In the genomic region with DNA sequence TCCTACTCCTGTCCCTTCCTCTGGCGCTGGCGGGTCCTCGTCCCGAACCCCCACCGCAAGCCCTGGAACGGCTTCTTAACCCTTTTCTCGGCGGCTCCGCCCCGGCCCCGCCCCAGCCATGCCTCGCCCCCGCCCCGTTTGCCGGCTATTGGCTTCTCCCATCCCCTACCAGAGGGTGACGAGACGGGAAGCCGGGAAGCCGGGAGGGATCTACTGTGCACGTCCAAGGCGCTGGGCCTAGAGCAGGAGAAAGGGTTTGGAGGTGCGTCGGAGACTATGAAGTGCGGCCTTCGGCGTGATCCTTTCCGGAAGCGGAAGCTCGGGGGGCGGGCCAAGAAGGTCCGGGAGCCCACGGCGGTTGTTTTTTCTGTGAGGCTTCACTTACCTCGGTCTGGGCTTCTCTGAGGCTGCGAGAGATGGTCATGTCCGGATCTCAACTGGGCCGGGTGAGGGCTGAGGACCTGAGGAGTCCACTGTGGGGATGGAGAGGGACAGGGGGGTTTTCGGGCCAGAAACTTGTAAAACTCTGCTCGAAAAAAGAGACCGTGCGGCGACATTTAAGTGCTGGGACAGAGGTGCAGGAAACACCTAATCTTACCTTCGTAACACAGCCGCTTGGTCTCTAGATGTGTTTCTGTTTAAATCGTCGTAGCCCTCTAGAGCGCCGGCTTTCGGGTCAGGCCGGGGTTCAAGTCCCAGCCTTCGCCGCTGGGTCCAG, we compare ENCODE assay signal across 8 cellular contexts. TPM values are rescaled to one million over a fixed set of nuclear protein-coding genes. Genes with fewer than 3 reads are reported as not detected.
DNase-seq lines count a peak whose midpoint lies in the region; ATAC-seq and TF ChIP-seq lines count a peak whose summit lies in the region.

No MANE protein-coding gene starts in this region.

- peak; percentile 91 for ATAC-seq in HG02981 (IDR thresholded peaks at IDR 0.05; ENCODE audit: unreplicated experiment)
- ATAC-seq in lower lobe of right lung = peak; percentile 99

- H3K27ac ChIP-seq in ectodermal cell (ENCODE audit: insufficient read depth, low read depth, low read length, poor library complexity, severe bottlenecking) = no peak overlapping the region
- H3K27ac ChIP-seq in lower lobe of right lung = peak overlapping the region; percentile 81

- 44 to 46% methylated on average over 52 of the region's 52 CpGs for WGBS in ectodermal cell, 2 experiments

- H3K4me1 ChIP-seq in ectodermal cell (ENCODE audit: control insufficient read depth, insufficient read depth, low read length) (no peaks in the 10 kb centered on the region), lower lobe of right lung (peaks cover 12% of the 10 kb centered on the region)

- TF ChIP-seq CTCF in GM12875 (IDR thresholded peaks at IDR 0.05; ENCODE audit: borderline replicate concordance, insufficient read depth, low read depth, low read length) (no peak), lower lobe of right lung (IDR thresholded peaks at IDR 0.05) (no peak)

- H3K9me3 ChIP-seq in ectodermal cell (ENCODE audit: control insufficient read depth, low read length) (no peaks in the 10 kb centered on the region), lower lobe of right lung (no peaks in the 10 kb centered on the region)

- H3K27me3 ChIP-seq in ectodermal cell (ENCODE audit: control insufficient read depth, insufficient read depth, low read length, poor library complexity, severe bottlenecking) (no peaks in the 10 kb centered on the region), lower lobe of right lung (ENCODE audit: low read depth) (no peaks in the 10 kb centered on the region)

- H3K4me3 ChIP-seq in GM12875 (ENCODE audit: low read depth, low read length) (peak overlapping the region; percentile 61), ectodermal cell (ENCODE audit: insufficient read depth, low read depth, low read length) (peak overlapping the region; percentile 39), lower lobe of right lung (peak overlapping the region; percentile 79)

- intact Hi-C loops in lower lobe of right lung (cut with DNase I) = no loop called here

- DNase-seq in NCI-H446 (lab: John Stamatoyannopoulos, UW) (peak; percentile 49 to 86), lower lobe of right lung (peak; percentile 93), middle frontal gyrus (ENCODE audit: extremely low spot score, low spot score) (no peak)
- DNase-seq in activated CD4-positive, alpha-beta T cell treated with anti-CD3 and anti-CD28 coated beads, Interleukin-2, amount 50 U/mL, for 4 hours = peak; percentile 43 to 47
- peak; percentile 28 to 55 (median 53) for DNase-seq in stimulated activated CD4-positive, alpha-beta T cell treated with anti-CD3 and anti-CD28 coated beads, TNF-alpha, amount 100 ng/mL, for 4 hours (ENCODE audit: low read depth in 3 of 3)

- H3K36me3 ChIP-seq in ectodermal cell (ENCODE audit: control insufficient read depth, insufficient read depth, low read length) (no peaks in the 10 kb centered on the region), lower lobe of right lung (no peaks in the 10 kb centered on the region)

RNA-seq across cellular contexts. Expression of gene ROPN1B, which starts 21.4 kb away (rescaled TPM):
- polyA plus RNA-seq in ectodermal cell (2013, experiment 1 of 4) = not detected
- polyA plus RNA-seq in ectodermal cell (2013, experiment 2 of 4) = not detected
- not detected for polyA plus RNA-seq in ectodermal cell (2013, experiment 3 of 4)
- polyA plus RNA-seq in ectodermal cell (2013, experiment 4 of 4) = not detected
- 0.50 TPM for total RNA-seq in lower lobe of right lung
